ENCODE assay signal across 12 cellular contexts in genomic region chr19:6232567-6232966, GRCh38. TPM values are rescaled to one million over a fixed set of nuclear protein-coding genes. Genes with fewer than 3 reads are reported as not detected.
DNase-seq lines count a peak whose midpoint lies in the region; ATAC-seq and TF ChIP-seq lines count a peak whose summit lies in the region.
"Had no signal": no experiment of that assay in that cellular context is flagged by ENCODE, and none has a peak within 500 bp of the region (broad histone marks: within the 10 kb centered on the region; RNA-seq: fewer than 3 reads in every experiment).

No MANE protein-coding gene starts in this region.

- POLR2A ChIA-PET in BJ (lab: Charles Lee) (no interaction called here), PC-3 (lab: Charles Lee; ENCODE audit: unreplicated experiment) (no interaction called here)

- H3K27me3 Mint-ChIP-seq in GM23338 (ENCODE audit: insufficient read depth, low read depth, poor library complexity) = peaks cover 18% of the 10 kb centered on the region

- H3K9me3 ChIP-seq in PC-3 (ENCODE audit: low read length) = no peaks in the 10 kb centered on the region
- H3K9me3 ChIP-seq: mucosa of descending colon, thoracic aorta had no signal

- intact Hi-C loops in PC-3 (cut with micrococcal nuclease) = no loop called here

- CTCF ChIA-PET in BJ (lab: Yijun Ruan, JAX) (interaction anchor here (1.0 to 2.6 kb wide), 4 partner anchors 15 to 184 kb away, joined by 3 to 18 read pairs (median 4); no protein-coding TSS in a partner anchor), PC-3 (lab: Charles Lee) (no interaction called here)

- H3K9me2 ChIP-seq in PC-3 (replicated peaks; ENCODE audit: low read length) (no peaks in the 10 kb centered on the region), GM23338 (ENCODE audit: insufficient read depth) (no peaks in the 10 kb centered on the region)

- H3K4me3 Mint-ChIP-seq in GM23338 = no peak overlapping the region
- H3K4me3 Mint-ChIP-seq: activated T-cell treated with anti-CD3 and anti-CD28 coated beads, Interleukin-2, amount 50 U/mL, for 72 hours had no signal

- peak; percentile 39 for ATAC-seq in PC-3
- peak; percentile 77 for ATAC-seq in omental fat pad (ENCODE audit: low FRiP score)
- ATAC-seq in HG02759 (IDR thresholded peaks at IDR 0.05; ENCODE audit: unreplicated experiment) = no peak
- ATAC-seq in GM23338 = no peak
- ATAC-seq: activated T-cell treated with anti-CD3 and anti-CD28 coated beads, Interleukin-2, amount 50 U/mL, for 72 hours; mucosa of descending colon had no signal

- TF ChIP-seq CTCF in BJ (IDR thresholded peaks at IDR 0.05; ENCODE audit: insufficient read depth, low read depth, low read length) (no peak), PC-3 (conservative IDR thresholded peaks at IDR 0.05; ENCODE audit: low read depth, low read length) (no peak), epithelial cell of proximal tubule (conservative IDR thresholded peaks at IDR 0.05; ENCODE audit: low read depth, low read length) (no peak), omental fat pad (IDR thresholded peaks at IDR 0.05) (no peak), GM23338 (conservative IDR thresholded peaks at IDR 0.05; ENCODE audit: low read depth in 2 of 2) (no peak)

- H3K4me2 ChIP-seq in PC-3 (ENCODE audit: low read length) (peak overlapping the region; percentile 29; the same call in 1 of the 2 replicates), GM23338 (no peak overlapping the region)

- no peak overlapping the region for H3K27ac Mint-ChIP-seq in GM23338
- H3K27ac Mint-ChIP-seq: activated T-cell treated with anti-CD3 and anti-CD28 coated beads, Interleukin-2, amount 50 U/mL, for 72 hours had no signal

- H3K4me1 Mint-ChIP-seq in GM23338 = peaks cover 28% of the 10 kb centered on the region

- H4K20me1 ChIP-seq in PC-3 (ENCODE audit: low read length) = peaks cover 10% of the 10 kb centered on the region; the same call in 1 of the 2 replicates
- H4K20me1 ChIP-seq in GM23338 (replicated peaks; ENCODE audit: insufficient read depth) = peaks cover 14% of the 10 kb centered on the region

- H3K4me1 ChIP-seq in PC-3 (ENCODE audit: insufficient read depth, low read length) = peaks cover 28% of the 10 kb centered on the region
- no peaks in the 10 kb centered on the region for H3K4me1 ChIP-seq in GM23338 (ENCODE audit: insufficient read depth)

- no peak overlapping the region for H3K27ac ChIP-seq in PC-3 (ENCODE audit: low read length)
- H3K27ac ChIP-seq in GM23338 (ENCODE audit: low read depth) = no peak overlapping the region
- H3K27ac ChIP-seq: thoracic aorta had no signal

- H3K36me3 ChIP-seq in BJ (ENCODE audit: control insufficient read depth, insufficient read depth, low read length) (peaks cover 8% of the 10 kb centered on the region), PC-3 (ENCODE audit: low read depth, low read length) (peaks cover 4% of the 10 kb centered on the region; the same call in 1 of the 2 replicates), GM23338 (ENCODE audit: insufficient read depth) (no peaks in the 10 kb centered on the region; the same call in 1 of the 2 replicates)

- H3K4me3 ChIP-seq in BJ (ENCODE audit: low read depth, low read length) (no peak overlapping the region), PC-3 (ENCODE audit: low read length) (no peak overlapping the region), epithelial cell of proximal tubule (ENCODE audit: low read depth, low read length) (no peak overlapping the region), GM23338 (no peak overlapping the region)
- H3K4me3 ChIP-seq: mucosa of descending colon had no signal

- DNase-seq in BJ (ENCODE audit: low read depth) = peak; percentile 94
- DNase-seq in PC-3 = peak; percentile 67
- DNase-seq in epithelial cell of proximal tubule (ENCODE audit: low read depth) = peak; percentile 23
- no peak for DNase-seq in omental fat pad (ENCODE audit: low spot score)
- no peak for DNase-seq in activated CD4-positive, alpha-beta T cell treated with anti-CD3 and anti-CD28 coated beads for 48 hours
- DNase-seq in COLO668 (lab: John Stamatoyannopoulos, UW; ENCODE audit: unreplicated experiment) = no peak
- no peak for DNase-seq in GM23338 (ENCODE audit: low spot score)
- DNase-seq: activated T-cell treated with anti-CD3 and anti-CD28 coated beads, Interleukin-2, amount 50 U/mL, for 72 hours; DMS 273 treated with DMSO at 0.1 percent for 48 hours had no signal

- H3K36me3 Mint-ChIP-seq in GM23338 (ENCODE audit: low read depth) = peaks cover 10% of the 10 kb centered on the region

- H3K79me2 ChIP-seq in PC-3 (ENCODE audit: low read length) (peaks cover 69% of the 10 kb centered on the region), GM23338 (replicated peaks; ENCODE audit: insufficient read depth) (peaks cover 72% of the 10 kb centered on the region)

- no TSS peak for BruUV-seq in PC-3 (replicated peaks; lab: Mats Ljungman, UMichigan)

- H3F3A ChIP-seq in PC-3 (ENCODE audit: low read length, unreplicated experiment) (no peaks in the 10 kb centered on the region), GM23338 (replicated peaks; ENCODE audit: low read depth) (no peaks in the 10 kb centered on the region)

- H3K9ac ChIP-seq in PC-3 (ENCODE audit: low read length) = no peak overlapping the region

- no peak overlapping the region for H2AFZ ChIP-seq in PC-3 (ENCODE audit: low read length)
- H2AFZ ChIP-seq in GM23338 = no peak overlapping the region

- H3K27me3 ChIP-seq in BJ (ENCODE audit: control insufficient read depth, insufficient read depth, low read length) (no peaks in the 10 kb centered on the region), PC-3 (ENCODE audit: low read length) (no peaks in the 10 kb centered on the region), GM23338 (ENCODE audit: insufficient read depth) (no peaks in the 10 kb centered on the region)

- H3K9me3 Mint-ChIP-seq in GM23338 = no peaks in the 10 kb centered on the region; the same call in 1 of the 3 replicates
- H3K9me3 Mint-ChIP-seq: activated T-cell treated with anti-CD3 and anti-CD28 coated beads, Interleukin-2, amount 50 U/mL, for 72 hours had no signal

TF ChIP-seq in GM23338, 12 proteins besides CTCF, POLR2A, EP300 and RAD21 (continues in another document):
- no peak for TF ChIP-seq POLR2AphosphoS5 (IDR thresholded peaks at IDR 0.05; ENCODE audit: low read depth)
- TF ChIP-seq EZH2phosphoT487 (IDR thresholded peaks at IDR 0.05; ENCODE audit: unreplicated experiment) = no peak

RNA-seq across cellular contexts. Expression of gene MLLT1, which starts 47.2 kb away (rescaled TPM):
- polyA plus RNA-seq in BJ (2011; rRNA removed) (19.0 and 28.1 TPM in 2 replicates), GM23338 (2016; fragmentation: Nextera tagmentation; extraction: Ambion mirVana) (17.8 and 19.9 TPM in 2 replicates)
- polyA minus RNA-seq in BJ (2011; rRNA and poly(A)+ RNA removed) = 25.7 and 27.5 TPM in 2 replicates
- total RNA-seq in PC-3 (2014; rRNA removed) (29.0 and 36.5 TPM in 2 replicates), epithelial cell of proximal tubule (15.2 and 22.9 TPM in 2 replicates), omental fat pad (10 to 100 TPM; 14.1 to 23.3 (median 18.1) TPM)
- total RNA-seq in GM23338 (2014; rRNA removed; shearing (Covaris generic)) = 15.4 and 23.4 TPM in 2 replicates

Comparison
In these comparisons a context has a peak if more than half of its experiments do, and no peak if none do; other contexts are left out.
1. DNase-seq: peak in BJ (single experiment), PC-3 (single experiment) and epithelial cell of proximal tubule (single experiment); none in omental fat pad (single experiment), activated CD4-positive, alpha-beta T cell treated with anti-CD3 and anti-CD28 coated beads for 48 hours (single experiment), COLO668 (single experiment) and GM23338 (single experiment).
2. ATAC-seq: peak in PC-3 (single experiment) and omental fat pad (single experiment); none in HG02759 (single experiment) and GM23338 (single experiment).